Comparison of ENCODE assay signal across 25 cellular contexts in genomic region chr1:43203859-43204258, GRCh38. TPM values are rescaled to one million over a fixed set of nuclear protein-coding genes. Genes with fewer than 3 reads are reported as not detected.
"Had no signal": no experiment of that assay in that cellular context is flagged by ENCODE, and none has a peak within 500 bp of the region (broad histone marks: within the 10 kb centered on the region; RNA-seq: fewer than 3 reads in every experiment).

No MANE protein-coding gene starts in this region.

- H3K4me3 Mint-ChIP-seq: T-cell had no signal

- H3K9ac ChIP-seq: SK-N-SH had no signal

- H3K4me1 Mint-ChIP-seq: T-cell had no signal

- H3K27me3 ChIP-seq: MG63, SJSA1 had no signal

- H3K9me3 ChIP-seq: SK-N-SH had no signal

- ATAC-seq: T-cell had no signal

- H3K4me3 ChIP-seq: MG63, SJSA1 had no signal

- DNase-seq: Karpas-422, KG1, MG63, NCI-H1092, NCI-H1105 treated with DMSO at 0.1 percent for 48 hours, NCI-H1417 treated with DMSO at 0.1 percent for 48 hours, NCI-H146, NCI-H1694 treated with DMSO at 0.1 percent for 48 hours, NCI-H1930, NCI-H2081, NCI-H2107, NCI-H226, NCI-H446, NCI-H510A, NCI-H524 treated with DMSO at 0.1 percent for 48 hours, NCI-H69, NCI-H774, Right ventricle myocardium superior, RPMI8226, SIG-M5, SK-N-SH, SW 1271, T-cell had no signal

- H3K36me3 ChIP-seq: MG63, SJSA1 had no signal

- H3K4me2 ChIP-seq: SK-N-SH had no signal

- FAIRE-seq: RCC 7860 had no signal

- H3K27ac Mint-ChIP-seq: T-cell had no signal

RNA-seq across cellular contexts. Expression of gene CFAP57, which starts 31.7 kb away (rescaled TPM):
- total RNA-seq: Right ventricle myocardium superior had no signal
